8 cellular contexts compared by ENCODE assay signal in genomic region chr2:131491469-131491836, GRCh38. TPM values are rescaled to one million over a fixed set of nuclear protein-coding genes. Genes with fewer than 3 reads are reported as not detected.
A peak's percentile ranks its signal among the peaks of the same experiment; 100 is the strongest.
DNase-seq lines count a peak whose midpoint lies in the region; ATAC-seq, FAIRE-seq and TF ChIP-seq lines count a peak whose summit lies in the region.
"Not testable (repeated sequence)": the region's sequence is repeated elsewhere in the genome, so short reads cannot be mapped to it uniquely, and the experiment has no call there.

No MANE protein-coding gene starts in this region.

- peak overlapping the region; percentile 95 for H3K4me3 Mint-ChIP-seq in Calu3 (ENCODE audit: low read depth, unreplicated experiment)
- H3K4me3 Mint-ChIP-seq in GM23338, result peak overlapping the region; percentile 72
- peak overlapping the region; percentile 81 to 87 (median 82) for H3K4me3 Mint-ChIP-seq in T-cell

- TF ChIP-seq CTCF in Calu3 (IDR thresholded peaks at IDR 0.05; ENCODE audit: unreplicated experiment); GM23338 (conservative IDR thresholded peaks at IDR 0.05; ENCODE audit: low read depth in 2 of 2); GM12878 (IDR thresholded peaks at IDR 0.05 in 2 of 3, conservative IDR thresholded peaks at IDR 0.05 in 1 of 3; ENCODE audit: control insufficient read depth in 2 of 3, extremely low read depth in 1 of 3, insufficient read depth in 1 of 3, low read depth in 3 of 3, low read length in 3 of 3); foreskin fibroblast (IDR thresholded peaks at IDR 0.05; ENCODE audit: low read depth, low read length): not testable (repeated sequence)

- intact Hi-C loops in Calu3 (cut with micrococcal nuclease; ENCODE audit: unreplicated experiment), result loop anchor here (10.0 kb wide), 1 partner anchor 337 kb away; no protein-coding TSS in a partner anchor
- intact Hi-C loops in GM12878 (cut with micrococcal nuclease; ENCODE audit: unreplicated experiment), result loop anchor here (5.0 to 10.0 kb wide), 3 partner anchors 86 to 397 kb away; partner anchors contain the start of gene FAM168B

- CTCF ChIA-PET in Calu3 (lab: Charles Lee); T-cell (lab: Charles Lee): not testable (repeated sequence)
- CTCF ChIA-PET in GM12878 (lab: Yijun Ruan, JAX), result interaction anchor here (0.9 to 3.8 kb wide), 4 partner anchors 37 to 385 kb away, joined by 3 to 25 read pairs (median 8); partner anchors contain the start of gene CCDC74A

- not testable (repeated sequence) for H2AFZ ChIP-seq in GM23338
- H2AFZ ChIP-seq in GM12878 (ENCODE audit: control insufficient read depth, low read depth, low read length), result peak overlapping the region; percentile 65

- H3K27ac ChIP-seq in GM23338 (ENCODE audit: low read depth); mucosa of rectum (ENCODE audit: low read depth in 2 of 2, low read length in 2 of 2): not testable (repeated sequence)
- peak overlapping the region; percentile 81 for H3K27ac ChIP-seq in GM12878 (ENCODE audit: control insufficient read depth, insufficient read depth)

- FAIRE-seq in GM12878 (lab: Jason Lieb, UNC), result not testable (repeated sequence)

- 0% methylated on average over 11 of the region's 22 CpGs for WGBS in GM12878 (ENCODE audit: insufficient coverage, insufficient replicate concordance, low lambda C conversion rate, missing lambda C conversion rate)

- SMC1A ChIA-PET in GM12878 (lab: Charles Lee; ENCODE audit: uncharacterized antibody, unreplicated experiment), result not testable (repeated sequence)

- in situ Hi-C loops in GM12878 (cut with MboI), result not testable (repeated sequence)

- peaks cover 47% of the 10 kb centered on the region for H3K36me3 Mint-ChIP-seq in Calu3 (ENCODE audit: insufficient read depth, unreplicated experiment)
- peaks cover 18% of the 10 kb centered on the region for H3K36me3 Mint-ChIP-seq in GM23338 (ENCODE audit: low read depth)
- H3K36me3 Mint-ChIP-seq in T-cell, result not testable (repeated sequence)

- not testable (repeated sequence) for H3F3A ChIP-seq in GM23338 (replicated peaks; ENCODE audit: low read depth)

- H3K9ac ChIP-seq in GM12878 (ENCODE audit: control insufficient read depth, insufficient read depth, low read length), result peak overlapping the region; percentile 85
- peak overlapping the region; percentile 48 to 58 for H3K9ac ChIP-seq in mucosa of rectum (ENCODE audit: low read depth in 1 of 2, low read length in 2 of 2)

- H3K4me1 ChIP-seq in GM23338 (ENCODE audit: insufficient read depth); GM12878 (ENCODE audit: control insufficient read depth, insufficient read depth, low read length): not testable (repeated sequence)
- peaks cover 8 to 16% of the 10 kb centered on the region in 2 donors for H3K4me1 ChIP-seq in mucosa of rectum (ENCODE audit: control insufficient read depth in 2 of 2, insufficient read depth in 2 of 2, low read length in 2 of 2)

- H3K9me2 ChIP-seq in GM23338 (ENCODE audit: insufficient read depth), result not testable (repeated sequence)

- peaks cover 17% of the 10 kb centered on the region for H3K4me1 Mint-ChIP-seq in Calu3 (ENCODE audit: low read depth, unreplicated experiment)
- peaks cover 12% of the 10 kb centered on the region for H3K4me1 Mint-ChIP-seq in GM23338
- H3K4me1 Mint-ChIP-seq in T-cell, result peaks cover 43 to 54% (median 53%) of the 10 kb centered on the region in 3 donors

- not testable (repeated sequence) for H3K27me3 Mint-ChIP-seq in Calu3 (ENCODE audit: unreplicated experiment); T-cell
- peaks cover 19% of the 10 kb centered on the region for H3K27me3 Mint-ChIP-seq in GM23338 (ENCODE audit: insufficient read depth, low read depth, poor library complexity)

- H3K9me3 Mint-ChIP-seq in Calu3 (ENCODE audit: low read depth, unreplicated experiment); GM23338; T-cell: not testable (repeated sequence)

- not testable (repeated sequence) for H3K27me3 ChIP-seq in GM23338 (ENCODE audit: insufficient read depth); GM12878 (replicated peaks in 1 of 2; ENCODE audit: control insufficient read depth in 2 of 2, insufficient read depth in 2 of 2, low read length in 1 of 2); mucosa of rectum (ENCODE audit: control insufficient read depth in 2 of 2, insufficient read depth in 2 of 2, low read length in 2 of 2)

- peak; percentile 9 for DNase-seq in Calu3
- peak; percentile 24 for DNase-seq in GM23338 (ENCODE audit: low spot score)
- DNase-seq in KG1 (lab: John Stamatoyannopoulos, UW), result peak; percentile 6
- DNase-seq in T-cell; GM12878 (ENCODE audit: low read depth, low spot score): not testable (repeated sequence)
- peak in 1 of 2 donors; percentile 28 for DNase-seq in foreskin fibroblast
- DNase-seq in stimulated activated naive CD8-positive, alpha-beta T cell treated with anti-CD3 and anti-CD28 coated beads, Interleukin-15, Interleukin-2, amounts not matched to agents 100 U/mL and 50 U/mL, for 24 hours, result peak; percentile 27

- RAD21 ChIA-PET in GM12878 (lab: Charles Lee; ENCODE audit: unreplicated experiment), result not testable (repeated sequence)

- TF ChIP-seq POLR2A in GM12878 (IDR thresholded peaks at IDR 0.05; ENCODE audit: low read depth, low read length), result not testable (repeated sequence)

- H3K36me3 ChIP-seq in GM23338 (ENCODE audit: insufficient read depth); GM12878 (ENCODE audit: control insufficient read depth in 2 of 2, insufficient read depth in 2 of 2, low read length in 1 of 2); mucosa of rectum (ENCODE audit: control insufficient read depth in 2 of 2, insufficient read depth in 2 of 2, low read length in 2 of 2): not testable (repeated sequence)

- not testable (repeated sequence) for H3K27ac Mint-ChIP-seq in Calu3 (ENCODE audit: unreplicated experiment); GM23338
- H3K27ac Mint-ChIP-seq in T-cell, result peak overlapping the region; percentile 87 to 89

- not testable (repeated sequence) for TF ChIP-seq RAD21 in GM12878 (IDR thresholded peaks at IDR 0.05; ENCODE audit: insufficient read depth, low read depth, low read length)

- not testable (repeated sequence) for BruUV-seq in Calu3 (replicated peaks; lab: Mats Ljungman, UMichigan); GM12878 (replicated peaks; lab: Mats Ljungman, UMichigan)

- H3K9me3 ChIP-seq in GM12878 (replicated peaks; ENCODE audit: control insufficient read depth, insufficient read depth, low read length); mucosa of rectum (ENCODE audit: control insufficient read depth in 2 of 2, low read length in 2 of 2): not testable (repeated sequence)

- H3K4me3 ChIP-seq in GM23338, result peak overlapping the region; percentile 50
- peak overlapping the region; percentile 67 for H3K4me3 ChIP-seq in GM12878
- peak overlapping the region; percentile 60 to 82 for H3K4me3 ChIP-seq in foreskin fibroblast (ENCODE audit: low read depth in 1 of 2, low read length in 2 of 2)
- peak overlapping the region; percentile 18 to 69 for H3K4me3 ChIP-seq in mucosa of rectum (ENCODE audit: low read length in 2 of 2)

- H3K79me2 ChIP-seq in GM23338 (replicated peaks; ENCODE audit: insufficient read depth) (peaks cover 33% of the 10 kb centered on the region), GM12878 (ENCODE audit: control insufficient read depth, insufficient read depth, low read length) (peaks cover 64% of the 10 kb centered on the region)

- H3K4me2 ChIP-seq in GM23338, result peak overlapping the region; percentile 74
- H3K4me2 ChIP-seq in GM12878 (ENCODE audit: control insufficient read depth, insufficient read depth), result not testable (repeated sequence)

- TF ChIP-seq EP300 in GM12878 (IDR thresholded peaks at IDR 0.05; ENCODE audit: borderline replicate concordance in 1 of 2, control insufficient read depth in 1 of 2, low read depth in 2 of 2, low read length in 2 of 2), result not testable (repeated sequence)

- peak; percentile 6 for ATAC-seq in GM23338
- not testable (repeated sequence) for ATAC-seq in T-cell (replicated peaks in 1 of 4); stimulated activated naive CD8-positive, alpha-beta T cell treated with anti-CD3 and anti-CD28 coated beads, Interleukin-15, Interleukin-2, amounts not matched to agents 100 U/mL and 50 U/mL, for 24 hours
- peak; percentile 16 for ATAC-seq in GM12878

- POLR2A ChIA-PET in T-cell (lab: Charles Lee); GM12878 (lab: Charles Lee): not testable (repeated sequence)

- H4K20me1 ChIP-seq in GM23338 (replicated peaks; ENCODE audit: insufficient read depth); GM12878 (ENCODE audit: control insufficient read depth, insufficient read depth): not testable (repeated sequence)

RNA-seq across cellular contexts. Expression of gene MZT2A, which starts 0.7 kb away (rescaled TPM):
- total RNA-seq in Calu3 (2022) (100 and 108 TPM in 2 replicates), T-cell (100 to 1,000 TPM in 2 of 5 donors, 10 to 100 TPM in 3; 70.1 to 215 (median 89.1) TPM), GM12878 (2014; rRNA removed) (294 and 325 TPM in 2 replicates), GM12878 (2014; rRNA removed; fragmentation: Illumina TruSeq; extraction: Trizol) (41.5 and 56.6 TPM in 2 replicates), GM12878 (2021) (263 and 267 TPM in 2 replicates)
- total RNA-seq in GM23338 (2014; rRNA removed; shearing (Covaris generic)), result 56.9 and 69.0 TPM in 2 replicates
- polyA plus RNA-seq in GM23338 (2016; fragmentation: Nextera tagmentation; extraction: Ambion mirVana) (120 and 141 TPM in 2 replicates), GM12878 (2011; rRNA removed) (66.4 and 116 TPM in 2 replicates), GM12878 (2014; fragmentation: Illumina TruSeq; extraction: Trizol) (4.8 and 15.6 TPM in 2 replicates), GM12878 (2014; fragmentation: Nextera tagmentation; extraction: Ambion mirVana) (10 to 100 TPM in 1 of 2 experiments, 1 to 10 TPM in 1; 6.3 to 23.7 TPM), GM12878 (2014; rRNA removed) (281 and 354 TPM in 2 replicates), GM12878 (2016; fragmentation: Nextera tagmentation; extraction: Ambion mirVana) (100 to 1,000 TPM; 186 to 231 TPM)
- total RNA-seq in GM12878 (2013; cell fraction: nucleolus; rRNA removed), result 59.4 and 61.8 TPM in 2 replicates
- 118 TPM for polyA plus RNA-seq in GM12878 (2011; ENCODE audit: low read depth)
- 111 and 247 TPM in 2 replicates for polyA plus RNA-seq in GM12878 (2011; cell fraction: cytosol; rRNA removed)
- 81.1 and 84.7 TPM in 2 replicates for polyA plus RNA-seq in GM12878 (2011; cell fraction: nucleus; rRNA removed)
- 230 and 269 TPM in 2 replicates for polyA plus RNA-seq in GM12878 (2012)
- 14.8 and 40.5 TPM in 2 replicates for polyA minus RNA-seq in GM12878 (2011; rRNA and poly(A)+ RNA removed)
- 21.4 and 22.8 TPM in 2 replicates for polyA minus RNA-seq in GM12878 (2011; cell fraction: cytosol; rRNA and poly(A)+ RNA removed)
- 21.6 and 39.8 TPM in 2 replicates for polyA minus RNA-seq in GM12878 (2011; cell fraction: nucleus; rRNA and poly(A)+ RNA removed)

RNA-seq across cellular contexts. Expression of gene TUBA3D, which starts 15.5 kb away (rescaled TPM):
- total RNA-seq in Calu3 (2022) (not detected in 2 replicates), T-cell (not detected), GM12878 (2014; rRNA removed) (not detected in 2 replicates), GM12878 (2014; rRNA removed; fragmentation: Illumina TruSeq; extraction: Trizol) (not detected in 2 replicates), GM12878 (2021) (not detected in 2 replicates)
- total RNA-seq in GM23338 (2014; rRNA removed; shearing (Covaris generic)), result not detected in 2 replicates
- polyA plus RNA-seq in GM23338 (2016; fragmentation: Nextera tagmentation; extraction: Ambion mirVana) (0.27 and 0.33 TPM in 2 replicates), GM12878 (2011; rRNA removed) (not detected in 2 replicates), GM12878 (2014; fragmentation: Illumina TruSeq; extraction: Trizol) (not detected in 2 replicates), GM12878 (2014; fragmentation: Nextera tagmentation; extraction: Ambion mirVana) (under 1 TPM; 0.04 to 0.08 TPM), GM12878 (2014; rRNA removed) (not detected in 2 replicates), GM12878 (2016; fragmentation: Nextera tagmentation; extraction: Ambion mirVana) (under 1 TPM; 0.33 to 0.37 TPM)
- total RNA-seq in GM12878 (2013; cell fraction: nucleolus; rRNA removed), result not detected in 2 replicates
- polyA plus RNA-seq in GM12878 (2011; ENCODE audit: low read depth), result not detected
- not detected in 2 replicates for polyA plus RNA-seq in GM12878 (2011; cell fraction: cytosol; rRNA removed)
- not detected in 2 replicates for polyA plus RNA-seq in GM12878 (2011; cell fraction: nucleus; rRNA removed)
- 0.24 and 0.26 TPM in 2 replicates for polyA plus RNA-seq in GM12878 (2012)
- polyA minus RNA-seq in GM12878 (2011; rRNA and poly(A)+ RNA removed), result not detected in 2 replicates
- not detected in 2 replicates for polyA minus RNA-seq in GM12878 (2011; cell fraction: cytosol; rRNA and poly(A)+ RNA removed)
- not detected in 2 replicates for polyA minus RNA-seq in GM12878 (2011; cell fraction: nucleus; rRNA and poly(A)+ RNA removed)

RNA-seq across cellular contexts. Expression of gene CCDC74A, which starts 36.2 kb away (rescaled TPM):
- 1.2 and 2.0 TPM in 2 replicates for total RNA-seq in Calu3 (2022)
- total RNA-seq in GM23338 (2014; rRNA removed; shearing (Covaris generic)), result 47.8 and 64.6 TPM in 2 replicates
- polyA plus RNA-seq in GM23338 (2016; fragmentation: Nextera tagmentation; extraction: Ambion mirVana), result 15.9 and 16.5 TPM in 2 replicates
- 1 to 10 TPM in 4 of 5 donors, under 1 TPM in 1; 0.90 to 4.0 (median 2.3) TPM for total RNA-seq in T-cell
- 67.5 and 85.0 TPM in 2 replicates for total RNA-seq in GM12878 (2013; cell fraction: nucleolus; rRNA removed)
- 98.8 and 101 TPM in 2 replicates for total RNA-seq in GM12878 (2014; rRNA removed)
- total RNA-seq in GM12878 (2014; rRNA removed; fragmentation: Illumina TruSeq; extraction: Trizol), result 55.5 and 57.8 TPM in 2 replicates
- 68.0 and 71.9 TPM in 2 replicates for total RNA-seq in GM12878 (2021)
- 18.5 TPM for polyA plus RNA-seq in GM12878 (2011; ENCODE audit: low read depth)
- 42.1 and 61.8 TPM in 2 replicates for polyA plus RNA-seq in GM12878 (2011; rRNA removed)
- 57.4 and 91.9 TPM in 2 replicates for polyA plus RNA-seq in GM12878 (2011; cell fraction: cytosol; rRNA removed)
- polyA plus RNA-seq in GM12878 (2011; cell fraction: nucleus; rRNA removed), result 340 and 345 TPM in 2 replicates
- 40.4 and 54.9 TPM in 2 replicates for polyA plus RNA-seq in GM12878 (2012)
- polyA plus RNA-seq in GM12878 (2014; fragmentation: Illumina TruSeq; extraction: Trizol), result 19.1 and 55.9 TPM in 2 replicates
- 10 to 100 TPM; 14.3 to 21.5 TPM for polyA plus RNA-seq in GM12878 (2014; fragmentation: Nextera tagmentation; extraction: Ambion mirVana)
- 133 and 141 TPM in 2 replicates for polyA plus RNA-seq in GM12878 (2014; rRNA removed)
- 10 to 100 TPM; 66.6 to 73.9 TPM for polyA plus RNA-seq in GM12878 (2016; fragmentation: Nextera tagmentation; extraction: Ambion mirVana)
- polyA minus RNA-seq in GM12878 (2011; rRNA and poly(A)+ RNA removed), result 16.2 and 30.6 TPM in 2 replicates
- 16.0 and 18.8 TPM in 2 replicates for polyA minus RNA-seq in GM12878 (2011; cell fraction: cytosol; rRNA and poly(A)+ RNA removed)
- 42.8 and 54.7 TPM in 2 replicates for polyA minus RNA-seq in GM12878 (2011; cell fraction: nucleus; rRNA and poly(A)+ RNA removed)
